ENCODE assay signal across 8 cellular contexts in genomic region chr10:7818295-7819125, GRCh38. TPM values are rescaled to one million over a fixed set of nuclear protein-coding genes. Genes with fewer than 3 reads are reported as not detected.
DNase-seq lines count a peak whose midpoint lies in the region; ATAC-seq and TF ChIP-seq lines count a peak whose summit lies in the region.

Gene TAF3, plus strand, starts transcription at chr10:7818505. Its CDS starts 205 bp downstream, at chr10:7818710.

- CTCF ChIA-PET in activated CD4-positive, alpha-beta memory T cell treated with anti-CD3 and anti-CD28 coated beads for 36 hours (lab: Charles Lee), result interaction anchor here (0.6 to 2.4 kb wide), 8 partner anchors 9 to 1372 kb away, joined by 3 to 8 read pairs (median 4); partner anchors contain the start of gene ATP5F1C

- no peak for TF ChIP-seq POLR2A in lower leg skin (IDR thresholded peaks at IDR 0.05)

- no peaks in the 10 kb centered on the region for H3K36me3 Mint-ChIP-seq in activated CD4-positive, alpha-beta memory T cell treated with anti-CD3 and anti-CD28 coated beads for 36 hours

- ATAC-seq in GM19372 (IDR thresholded peaks at IDR 0.05; ENCODE audit: low read depth, unreplicated experiment) (peak; percentile 79), HG03520 (IDR thresholded peaks at IDR 0.05; ENCODE audit: unreplicated experiment) (peak; percentile 82)

- DNase-seq in CD1c-positive myeloid dendritic cell (ENCODE audit: extremely low spot score) (peak; percentile 95), NCI-H748 treated with DMSO at 0.1 percent for 48 hours (lab: John Stamatoyannopoulos, UW) (peak; percentile 57), dorsolateral prefrontal cortex (peak; percentile 82 to 95 (median 90)), lower leg skin (ENCODE audit: low spot score in 2 of 2) (peak; percentile 85 to 98)
- DNase-seq in activated CD4-positive, alpha-beta memory T cell treated with anti-CD3 and anti-CD28 coated beads for 36 hours, result peak; percentile 95
- DNase-seq in stimulated activated CD4-positive, alpha-beta T cell treated with anti-CD3 and anti-CD28 coated beads, Interleukin-4, amount 100 ng/mL, for 24 hours, result peak; percentile 94

- H3K27ac ChIP-seq in dorsolateral prefrontal cortex, result peak within 1 kb of the TSS in 55 of 59 donors; percentile 1 to 92 (median 69)

- no peaks in the 10 kb centered on the region for H3K27me3 ChIP-seq in dorsolateral prefrontal cortex

- peaks cover 36% of the 10 kb centered on the region for H3K4me1 Mint-ChIP-seq in activated CD4-positive, alpha-beta memory T cell treated with anti-CD3 and anti-CD28 coated beads for 36 hours (ENCODE audit: low read depth)

- intact Hi-C loops in activated CD4-positive, alpha-beta memory T cell treated with anti-CD3 and anti-CD28 coated beads for 36 hours (cut with micrococcal nuclease), result loop anchor here (1.0 to 5.0 kb wide), 3 partner anchors 30 to 291 kb away; partner anchors contain the start of genes ATP5F1C and GATA3
- intact Hi-C loops in dorsolateral prefrontal cortex (cut with DNase I), result loop anchor here (2.0 to 5.0 kb wide), 3 partner anchors 30 to 291 kb away; partner anchors contain the start of gene ATP5F1C (in 2 of the 2)
- intact Hi-C loops in lower leg skin (cut with DNase I; ENCODE audit: low total_unique reads), result no loop called here

- H3K9me3 Mint-ChIP-seq in activated CD4-positive, alpha-beta memory T cell treated with anti-CD3 and anti-CD28 coated beads for 36 hours, result no peaks in the 10 kb centered on the region

- peaks cover 2% of the 10 kb centered on the region for H3K27me3 Mint-ChIP-seq in activated CD4-positive, alpha-beta memory T cell treated with anti-CD3 and anti-CD28 coated beads for 36 hours

- H3K27ac Mint-ChIP-seq in activated CD4-positive, alpha-beta memory T cell treated with anti-CD3 and anti-CD28 coated beads for 36 hours, result peak within 1 kb of the TSS; percentile 70

- POLR2A ChIA-PET in activated CD4-positive, alpha-beta memory T cell treated with anti-CD3 and anti-CD28 coated beads for 36 hours (lab: Charles Lee), result interaction anchor here (0.9 to 3.0 kb wide), 5 partner anchors 9 to 631 kb away, joined by 3 to 29 read pairs (median 5); partner anchors contain the start of genes ATP5F1C and KIN

- peak within 1 kb of the TSS; percentile 98 for H3K4me3 Mint-ChIP-seq in activated CD4-positive, alpha-beta memory T cell treated with anti-CD3 and anti-CD28 coated beads for 36 hours

- H3K4me3 ChIP-seq in dorsolateral prefrontal cortex, result peak within 1 kb of the TSS; percentile 72 to 100 (median 98)
- H3K4me3 ChIP-seq in lower leg skin (ENCODE audit: low read depth, poor library complexity, severe bottlenecking), result peak within 1 kb of the TSS; percentile 90

- WGBS in lower leg skin, 2 donors, result 0% methylated on average over 31 to 62 of the region's 77 CpGs

- TF ChIP-seq CTCF in dorsolateral prefrontal cortex (IDR thresholded peaks at IDR 0.05 in 54 of 56, conservative IDR thresholded peaks at IDR 0.05 in 2 of 56; ENCODE audit: low read depth in 1 of 56, partially characterized antibody in 56 of 56) (peak in 38 of 56 donors; percentile 4 to 58 (median 34)), lower leg skin (IDR thresholded peaks at IDR 0.05) (no peak)

RNA-seq across cellular contexts. Expression of gene TAF3, which starts in this region (rescaled TPM):
- 10 to 100 TPM; 12.2 to 12.3 TPM for total RNA-seq in activated CD4-positive, alpha-beta memory T cell treated with anti-CD3 and anti-CD28 coated beads for 36 hours
- total RNA-seq in dorsolateral prefrontal cortex (10 to 100 TPM in 119 of 120 experiments, 1 to 10 TPM in 1; 9.9 to 18.7 (median 13.5) TPM), lower leg skin (1 to 10 TPM; 5.0 to 8.3 (median 7.7) TPM)

Comparison
In these comparisons a context has a peak if more than half of its experiments do, and no peak if none do; other contexts are left out.
1. Peak in every context shown above with its lines: DNase-seq, ATAC-seq, H3K4me3 ChIP-seq and H3K27ac ChIP-seq.
2. CTCF ChIP-seq: peak in dorsolateral prefrontal cortex (38 of 56); none in lower leg skin (0 of 3).